ENCODE assay signal across 10 cellular contexts in genomic region chr4:145679520-145679919, GRCh38. TPM values are rescaled to one million over a fixed set of nuclear protein-coding genes. Genes with fewer than 3 reads are reported as not detected.
A peak's percentile ranks its signal among the peaks of the same experiment; 100 is the strongest.
DNase-seq lines count a peak whose midpoint lies in the region; ATAC-seq lines count a peak whose summit lies in the region.
"Had no signal": no experiment of that assay in that cellular context is flagged by ENCODE, and none has a peak within 500 bp of the region (broad histone marks: within the 10 kb centered on the region; RNA-seq: fewer than 3 reads in every experiment).

No MANE protein-coding gene starts in this region.

- H3K4me1 Mint-ChIP-seq in naive thymus-derived CD4-positive, alpha-beta T cell: no peaks in the 10 kb centered on the region
- H3K4me1 Mint-ChIP-seq in activated T-cell treated with anti-CD3 and anti-CD28 coated beads, Interleukin-2, amount 50 U/mL, for 72 hours (ENCODE audit: low read depth): no peaks in the 10 kb centered on the region
- H3K4me1 Mint-ChIP-seq: stimulated activated naive CD8-positive, alpha-beta T cell treated with anti-CD3 and anti-CD28 coated beads, Interleukin-15, amount 100 ng/mL, for 72 hours had no signal

- no peak overlapping the region for H3K4me3 Mint-ChIP-seq in naive thymus-derived CD4-positive, alpha-beta T cell
- H3K4me3 Mint-ChIP-seq in activated T-cell treated with anti-CD3 and anti-CD28 coated beads, Interleukin-2, amount 50 U/mL, for 72 hours: no peak overlapping the region
- H3K4me3 Mint-ChIP-seq: stimulated activated naive CD8-positive, alpha-beta T cell treated with anti-CD3 and anti-CD28 coated beads, Interleukin-15, amount 100 ng/mL, for 72 hours had no signal

- no peak overlapping the region for H3K27ac Mint-ChIP-seq in naive thymus-derived CD4-positive, alpha-beta T cell
- no peak overlapping the region for H3K27ac Mint-ChIP-seq in activated T-cell treated with anti-CD3 and anti-CD28 coated beads, Interleukin-2, amount 50 U/mL, for 72 hours
- H3K27ac Mint-ChIP-seq: stimulated activated naive CD8-positive, alpha-beta T cell treated with anti-CD3 and anti-CD28 coated beads, Interleukin-15, amount 100 ng/mL, for 72 hours had no signal

- H3K27me3 ChIP-seq in naive thymus-derived CD4-positive, alpha-beta T cell (ENCODE audit: control insufficient read depth in 2 of 2, insufficient read depth in 2 of 2, low read length in 2 of 2): no peaks in the 10 kb centered on the region

- POLR2A ChIA-PET in naive thymus-derived CD4-positive, alpha-beta T cell (lab: Charles Lee): no interaction called here

- H3K27ac ChIP-seq in naive thymus-derived CD4-positive, alpha-beta T cell (ENCODE audit: low read depth, low read length): no peak overlapping the region

- H3K4me1 ChIP-seq in naive thymus-derived CD4-positive, alpha-beta T cell (ENCODE audit: control insufficient read depth in 2 of 2, insufficient read depth in 2 of 2, low read length in 2 of 2): no peaks in the 10 kb centered on the region

- CTCF ChIA-PET in naive thymus-derived CD4-positive, alpha-beta T cell (lab: Charles Lee): no interaction called here

- intact Hi-C loops in naive thymus-derived CD4-positive, alpha-beta T cell (cut with micrococcal nuclease): no loop called here

- H3K36me3 Mint-ChIP-seq in naive thymus-derived CD4-positive, alpha-beta T cell: no peaks in the 10 kb centered on the region
- H3K36me3 Mint-ChIP-seq in activated T-cell treated with anti-CD3 and anti-CD28 coated beads, Interleukin-2, amount 50 U/mL, for 72 hours (ENCODE audit: insufficient read depth in 2 of 2): peaks cover 0 to 4% of the 10 kb centered on the region in 2 donors

- H3K9me3 ChIP-seq in naive thymus-derived CD4-positive, alpha-beta T cell (ENCODE audit: control insufficient read depth in 2 of 3, low read length in 3 of 3): no peaks in the 10 kb centered on the region

- no peak for ATAC-seq in naive thymus-derived CD4-positive, alpha-beta T cell
- ATAC-seq in activated T-cell treated with anti-CD3 and anti-CD28 coated beads, Interleukin-2, amount 50 U/mL, for 72 hours (replicated peaks in 1 of 2): no peak
- ATAC-seq: stimulated activated naive CD8-positive, alpha-beta T cell treated with anti-CD3 and anti-CD28 coated beads, Interleukin-15, amount 100 ng/mL, for 72 hours had no signal

- in situ Hi-C loops in ACHN (cut with HindIII; ENCODE audit: low pct_ligation_motif_present, low pct_unique_long_range_greater_than_20kb, low sequenced_read_pairs): no loop called here

- peak; percentile 60 for DNase-seq in ACHN
- peak; percentile 77 for DNase-seq in NCI-H1092 (lab: John Stamatoyannopoulos, UW)
- peak; percentile 80 for DNase-seq in amniotic epithelial cell (ENCODE audit: low read depth)
- peak; percentile 94 for DNase-seq in kidney tubule cell (ENCODE audit: low spot score)
- no peak for DNase-seq in medulla oblongata (ENCODE audit: extremely low spot score)
- DNase-seq in naive thymus-derived CD4-positive, alpha-beta T cell: no peak
- DNase-seq in activated T-cell treated with anti-CD3 and anti-CD28 coated beads, Interleukin-2, amount 50 U/mL, for 72 hours: no peak
- no peak for DNase-seq in retina
- DNase-seq: NCI-H524 treated with DMSO at 0.1 percent for 48 hours; stimulated activated naive CD8-positive, alpha-beta T cell treated with anti-CD3 and anti-CD28 coated beads, Interleukin-15, amount 100 ng/mL, for 72 hours had no signal

- H3K4me3 ChIP-seq in naive thymus-derived CD4-positive, alpha-beta T cell (ENCODE audit: low read length): no peak overlapping the region

- H3K27me3 Mint-ChIP-seq in naive thymus-derived CD4-positive, alpha-beta T cell: peaks cover 16 to 34% (median 20%) of the 10 kb centered on the region in 5 donors
- peaks cover 17% of the 10 kb centered on the region for H3K27me3 Mint-ChIP-seq in activated T-cell treated with anti-CD3 and anti-CD28 coated beads, Interleukin-2, amount 50 U/mL, for 72 hours (ENCODE audit: low read depth)

- H3K36me3 ChIP-seq in naive thymus-derived CD4-positive, alpha-beta T cell (ENCODE audit: control insufficient read depth in 2 of 3, insufficient read depth in 3 of 3, low read length in 3 of 3): no peaks in the 10 kb centered on the region

- peaks cover 1 to 18% (median 8%) of the 10 kb centered on the region in 11 donors for H3K9me3 Mint-ChIP-seq in naive thymus-derived CD4-positive, alpha-beta T cell
- H3K9me3 Mint-ChIP-seq in activated T-cell treated with anti-CD3 and anti-CD28 coated beads, Interleukin-2, amount 50 U/mL, for 72 hours: peaks cover 0 to 8% of the 10 kb centered on the region in 2 donors

RNA-seq across cellular contexts. Expression of gene C4orf51, which starts 0.4 kb away (rescaled TPM):
- total RNA-seq in naive thymus-derived CD4-positive, alpha-beta T cell: not detected
- not detected for polyA plus RNA-seq in naive thymus-derived CD4-positive, alpha-beta T cell
- total RNA-seq in activated T-cell treated with anti-CD3 and anti-CD28 coated beads, Interleukin-2, amount 50 U/mL, for 72 hours: not detected

Comparison
In these comparisons a context has a peak if more than half of its experiments do, and no peak if none do; other contexts are left out.
1. DNase-seq: peak in ACHN (single experiment), NCI-H1092 (single experiment), amniotic epithelial cell (single experiment) and kidney tubule cell (single experiment); none in medulla oblongata (single experiment), naive thymus-derived CD4-positive, alpha-beta T cell (0 of 9), activated T-cell treated with anti-CD3 and anti-CD28 coated beads, Interleukin-2, amount 50 U/mL, for 72 hours (0 of 2) and retina (single experiment).